Comparison of ENCODE assay signal across 25 cellular contexts in genomic region chr3:11220230-11220629, GRCh38. TPM values are rescaled to one million over a fixed set of nuclear protein-coding genes. Genes with fewer than 3 reads are reported as not detected.
DNase-seq lines count a peak whose midpoint lies in the region; ATAC-seq and TF ChIP-seq lines count a peak whose summit lies in the region.
"Had no signal": no experiment of that assay in that cellular context is flagged by ENCODE, and none has a peak within 500 bp of the region (broad histone marks: within the 10 kb centered on the region; RNA-seq: fewer than 3 reads in every experiment).

No MANE protein-coding gene starts in this region.

- H3K36me3 ChIP-seq in H7 (replicated peaks; ENCODE audit: control insufficient read depth, insufficient read depth, low read length) = no peaks in the 10 kb centered on the region
- H3K36me3 ChIP-seq in WERI-Rb-1 = no peaks in the 10 kb centered on the region
- peaks cover 10% of the 10 kb centered on the region for H3K36me3 ChIP-seq in neutrophil
- no peaks in the 10 kb centered on the region for H3K36me3 ChIP-seq in CD8-positive, alpha-beta T cell (ENCODE audit: insufficient read depth, low read length)
- H3K36me3 ChIP-seq: BLaER1 had no signal

- H3K4me1 ChIP-seq in neutrophil (ENCODE audit: control insufficient read depth in 1 of 2, insufficient read depth in 1 of 2, low read depth in 1 of 2, low read length in 1 of 2) = peaks cover 43 to 49% of the 10 kb centered on the region in 2 experiments
- no peaks in the 10 kb centered on the region for H3K4me1 ChIP-seq in CD8-positive, alpha-beta T cell (ENCODE audit: insufficient read depth, low read length)

- H3K4me3 Mint-ChIP-seq in CD14-positive monocyte = no peak overlapping the region
- H3K4me3 Mint-ChIP-seq in CD8-positive, alpha-beta T cell = no peak overlapping the region
- H3K4me3 Mint-ChIP-seq: CD4-positive, alpha-beta T cell; IgD-negative memory B cell had no signal

- H3K36me3 Mint-ChIP-seq in CD14-positive monocyte = peaks cover 13 to 25% of the 10 kb centered on the region in 2 donors
- H3K36me3 Mint-ChIP-seq in CD8-positive, alpha-beta T cell = no peaks in the 10 kb centered on the region
- H3K36me3 Mint-ChIP-seq: IgD-negative memory B cell had no signal

- H3K27me3 ChIP-seq in H7 (ENCODE audit: control insufficient read depth, insufficient read depth, low read length) (no peaks in the 10 kb centered on the region), WERI-Rb-1 (ENCODE audit: insufficient read depth, low read depth, severe bottlenecking) (no peaks in the 10 kb centered on the region), neutrophil (no peaks in the 10 kb centered on the region)
- H3K27me3 ChIP-seq in CD8-positive, alpha-beta T cell (ENCODE audit: insufficient read depth, low read length) = no peaks in the 10 kb centered on the region
- H3K27me3 ChIP-seq: BLaER1 had no signal

- H3K27me3 Mint-ChIP-seq in CD14-positive monocyte (ENCODE audit: low read depth in 3 of 3) = no peaks in the 10 kb centered on the region
- peaks cover 2% of the 10 kb centered on the region for H3K27me3 Mint-ChIP-seq in CD8-positive, alpha-beta T cell (ENCODE audit: low read depth)
- H3K27me3 Mint-ChIP-seq: CD4-positive, alpha-beta T cell had no signal

- peak; percentile 12 for ATAC-seq in esophagus mucosa
- ATAC-seq in CD8-positive, alpha-beta T cell = no peak

- H3K4me3 ChIP-seq in H7 (ENCODE audit: insufficient read depth, low read depth, low read length) (no peak overlapping the region), WERI-Rb-1 (ENCODE audit: low read depth, low read length) (no peak overlapping the region), neutrophil (ENCODE audit: low read depth in 1 of 2, low read length in 1 of 2) (no peak overlapping the region)
- no peak overlapping the region for H3K4me3 ChIP-seq in CD8-positive, alpha-beta T cell (ENCODE audit: low read depth, low read length)
- H3K4me3 ChIP-seq: BLaER1, GM23248, PC-9 had no signal

- peaks cover 0 to 2% (median 0%) of the 10 kb centered on the region in 7 donors for H3K9me3 Mint-ChIP-seq in CD14-positive monocyte
- no peaks in the 10 kb centered on the region for H3K9me3 Mint-ChIP-seq in CD8-positive, alpha-beta T cell
- H3K9me3 Mint-ChIP-seq: CD4-positive, alpha-beta T cell; IgD-negative memory B cell had no signal

- peak; percentile 42 for DNase-seq in H7
- peak; percentile 24 for DNase-seq in WERI-Rb-1
- no peak for DNase-seq in activated gamma-delta T cell treated with Interleukin-2 at 50 U/mL for 16 hours
- no peak for DNase-seq in CD14-positive monocyte (ENCODE audit: low spot score)
- DNase-seq in CD8-positive, alpha-beta T cell = no peak
- DNase-seq: CD4-positive, alpha-beta T cell; COR-L47; DMS53; GM23248; HCEC 1CT; NCI-H1048; NCI-H1417; NCI-H1694; NCI-H2029 treated with DMSO at 0.1 percent for 48 hours; NCI-H446 treated with DMSO at 0.1 percent for 48 hours; NCI-H526; NCI-H82; NK-92 treated with Interleukin-12 subunit alpha and Interleukin-12 subunit beta, amount 100 ng/mL, for 24 hours; PC-9; RPMI8226; SHP77 treated with DMSO at 0.1 percent for 48 hours had no signal

- intact Hi-C loops in CD14-positive monocyte (cut with micrococcal nuclease) = no loop called here
- intact Hi-C loops in CD8-positive, alpha-beta T cell (cut with DNase I, micrococcal nuclease) = no loop called here

- H3K27ac ChIP-seq in WERI-Rb-1 (no peak overlapping the region), neutrophil (peak overlapping the region; percentile 33)
- no peak overlapping the region for H3K27ac ChIP-seq in CD8-positive, alpha-beta T cell (ENCODE audit: low read depth, low read length)
- H3K27ac ChIP-seq: BLaER1, GM23248, PC-9 had no signal

- CTCF ChIA-PET in CD8-positive, alpha-beta T cell (lab: Charles Lee) = no interaction called here

- peaks cover 35% of the 10 kb centered on the region for H3K4me1 Mint-ChIP-seq in CD14-positive monocyte
- H3K4me1 Mint-ChIP-seq in CD8-positive, alpha-beta T cell (ENCODE audit: low read depth) = no peaks in the 10 kb centered on the region
- H3K4me1 Mint-ChIP-seq: IgD-negative memory B cell had no signal

- no peak for TF ChIP-seq CTCF in WERI-Rb-1 (IDR thresholded peaks at IDR 0.05; ENCODE audit: low read depth, low read length)
- no peak for TF ChIP-seq CTCF in neutrophil (IDR thresholded peaks at IDR 0.05)
- no peak for TF ChIP-seq CTCF in CD14-positive monocyte (IDR thresholded peaks at IDR 0.05)
- TF ChIP-seq CTCF in CD8-positive, alpha-beta T cell (IDR thresholded peaks at IDR 0.05) = no peak

- H3K27ac Mint-ChIP-seq in CD14-positive monocyte = no peak overlapping the region
- H3K27ac Mint-ChIP-seq in CD8-positive, alpha-beta T cell = no peak overlapping the region
- H3K27ac Mint-ChIP-seq: CD4-positive, alpha-beta T cell; IgD-negative memory B cell had no signal

- POLR2A ChIA-PET in CD8-positive, alpha-beta T cell (lab: Charles Lee) = no interaction called here

- H3K9me3 ChIP-seq in WERI-Rb-1 (ENCODE audit: severe bottlenecking) (no peaks in the 10 kb centered on the region), neutrophil (no peaks in the 10 kb centered on the region)
- H3K9me3 ChIP-seq in CD8-positive, alpha-beta T cell (ENCODE audit: low read length) = no peaks in the 10 kb centered on the region
- H3K9me3 ChIP-seq: BLaER1 had no signal

RNA-seq across cellular contexts. Expression of gene ATG7, which starts 52.0 kb away (rescaled TPM):
- 21.7 and 35.2 TPM in 2 replicates for total RNA-seq in H7 (2014; rRNA removed; shearing (Covaris generic))
- total RNA-seq in esophagus mucosa = 30.0 TPM
- 100 to 1,000 TPM in 1 of 2 donors, 10 to 100 TPM in 1; 89.7 to 101 TPM for polyA plus RNA-seq in CD14-positive monocyte
- total RNA-seq in CD8-positive, alpha-beta T cell = 10 to 100 TPM; 21.3 to 23.8 TPM

Comparison
In these comparisons a context has a peak if more than half of its experiments do, and no peak if none do; other contexts are left out.
1. DNase-seq: peak in H7 (single experiment) and WERI-Rb-1 (single experiment); none in activated gamma-delta T cell treated with Interleukin-2 at 50 U/mL for 16 hours (single experiment), CD14-positive monocyte (single experiment) and CD8-positive, alpha-beta T cell (0 of 7).